ENCODE assay signal across 1 cellular context in the genomic region with DNA sequence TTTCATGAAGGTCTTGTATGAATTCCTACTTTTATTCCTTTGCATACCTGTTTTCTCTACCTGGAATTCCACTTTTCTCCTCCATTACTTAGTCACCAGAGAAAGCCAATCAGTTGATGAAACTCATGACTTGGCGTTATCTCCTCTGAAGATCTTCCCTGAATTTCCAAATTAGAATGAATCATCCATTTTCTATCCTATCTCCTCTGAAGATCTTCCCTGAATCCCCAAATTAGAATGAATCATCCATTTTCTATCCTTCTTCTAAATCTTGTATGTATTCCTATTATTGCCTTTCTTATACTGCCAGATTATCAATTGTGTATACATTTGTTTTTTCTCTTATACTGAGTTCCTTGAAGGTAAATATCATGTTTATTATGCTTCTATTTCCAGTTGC.
TF ChIP-seq lines count a peak whose summit lies in the region.

No MANE protein-coding gene starts in this region.

TF ChIP-seq in WTC11, 78 proteins besides CTCF, POLR2A, EP300 and RAD21 (continued from another document):
- TF ChIP-seq, protein P1, sequence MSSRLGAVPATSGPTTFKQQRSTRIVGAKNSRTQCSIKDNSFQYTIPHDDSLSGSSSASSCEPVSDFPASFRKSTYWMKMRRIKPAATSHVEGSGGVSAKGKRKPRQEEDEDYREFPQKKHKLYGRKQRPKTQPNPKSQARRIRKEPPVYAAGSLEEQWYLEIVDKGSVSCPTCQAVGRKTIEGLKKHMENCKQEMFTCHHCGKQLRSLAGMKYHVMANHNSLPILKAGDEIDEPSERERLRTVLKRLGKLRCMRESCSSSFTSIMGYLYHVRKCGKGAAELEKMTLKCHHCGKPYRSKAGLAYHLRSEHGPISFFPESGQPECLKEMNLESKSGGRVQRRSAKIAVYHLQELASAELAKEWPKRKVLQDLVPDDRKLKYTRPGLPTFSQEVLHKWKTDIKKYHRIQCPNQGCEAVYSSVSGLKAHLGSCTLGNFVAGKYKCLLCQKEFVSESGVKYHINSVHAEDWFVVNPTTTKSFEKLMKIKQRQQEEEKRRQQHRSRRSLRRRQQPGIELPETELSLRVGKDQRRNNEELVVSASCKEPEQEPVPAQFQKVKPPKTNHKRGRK (CRISPR knock-in tag; IDR thresholded peaks at IDR 0.05; ENCODE audit: borderline replicate concordance) = no peak
